ENCODE assay signal across 8 cellular contexts in genomic region chr1:152440635-152441471, GRCh38. TPM values are rescaled to one million over a fixed set of nuclear protein-coding genes. Genes with fewer than 3 reads are reported as not detected.
A peak's percentile ranks its signal among the peaks of the same experiment; 100 is the strongest.
DNase-seq lines count a peak whose midpoint lies in the region; ATAC-seq and TF ChIP-seq lines count a peak whose summit lies in the region.

No MANE protein-coding gene starts in this region.

- WGBS in lower leg skin, 2 donors, result 26 to 30% methylated on average over 17 of the region's 17 CpGs

- peak in 1 of 3 donors; percentile 34 for TF ChIP-seq CTCF in lower leg skin (IDR thresholded peaks at IDR 0.05)

- intact Hi-C loops in lower leg skin (cut with DNase I; ENCODE audit: low total_unique reads), result no loop called here

- H3K4me3 ChIP-seq in lower leg skin (ENCODE audit: low read depth, poor library complexity, severe bottlenecking), result no peak overlapping the region

- DNase-seq in AG08395 (ENCODE audit: low spot score), result peak; percentile 89
- peak; percentile 5 for DNase-seq in NCI-H2196 treated with DMSO at 0.1 percent for 48 hours (lab: John Stamatoyannopoulos, UW; ENCODE audit: unreplicated experiment)
- DNase-seq in cerebellum (ENCODE audit: low spot score), result peak; percentile 45
- DNase-seq in lower leg skin (ENCODE audit: low spot score in 2 of 2), result peak; percentile 55 to 90
- DNase-seq in stimulated activated CD8-positive, alpha-beta memory T cell treated with anti-CD3 and anti-CD28 coated beads, Interleukin-15, amount 100 ng/mL, for 1 hour (ENCODE audit: low read depth), result peak; percentile 45

- peak; percentile 77 for ATAC-seq in GM18517 (IDR thresholded peaks at IDR 0.05; ENCODE audit: unreplicated experiment)
- peak; percentile 92 for ATAC-seq in HG03039 (IDR thresholded peaks at IDR 0.05; ENCODE audit: unreplicated experiment)
- ATAC-seq in activated CD4-positive, CD25-positive, alpha-beta regulatory T cell treated with anti-CD3 and anti-CD28 coated beads, Interleukin-2, amount 50 U/mL, for 24 hours, result peak; percentile 89 to 94

- TF ChIP-seq POLR2A in lower leg skin (IDR thresholded peaks at IDR 0.05), result no peak

RNA-seq across cellular contexts. Expression of gene CRNN, which starts 26.8 kb away (rescaled TPM):
- total RNA-seq in cerebellum, result not detected
- 1 to 10 TPM; 5.3 to 7.9 (median 7.4) TPM for total RNA-seq in lower leg skin

Comparison
In these comparisons a context has a peak if more than half of its experiments do, and no peak if none do; other contexts are left out.
1. DNase-seq: peak in every context shown above with its lines; median percentile 89 in AG08395; 72 in lower leg skin; 45 in cerebellum; 45 in stimulated activated CD8-positive, alpha-beta memory T cell treated with anti-CD3 and anti-CD28 coated beads, Interleukin-15, amount 100 ng/mL, for 1 hour; 5 in NCI-H2196 treated with DMSO at 0.1 percent for 48 hours.